Comparison of ENCODE assay signal across 10 cellular contexts in the genomic region with DNA sequence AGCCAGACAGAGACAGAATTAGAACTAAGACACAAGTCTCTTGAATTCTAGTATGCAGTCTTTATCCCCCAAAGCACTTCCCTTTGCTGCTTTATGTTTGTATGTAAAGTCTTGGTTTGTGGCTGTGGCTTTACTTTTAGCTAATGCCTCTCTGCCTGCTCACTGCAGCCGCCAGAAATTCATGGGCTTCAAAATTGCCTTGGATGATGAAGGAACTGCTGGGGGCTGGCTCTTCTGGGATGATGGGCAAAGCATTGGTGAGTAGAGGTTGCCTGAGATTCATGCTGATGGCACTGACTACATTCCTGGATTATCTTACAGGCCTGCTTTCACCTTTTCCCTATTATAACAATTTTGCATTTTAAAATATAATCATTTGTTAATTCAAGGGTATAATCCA. TPM values are rescaled to one million over a fixed set of nuclear protein-coding genes. Genes with fewer than 3 reads are reported as not detected.
"Had no signal": no experiment of that assay in that cellular context is flagged by ENCODE, and none has a peak within 500 bp of the region (broad histone marks: within the 10 kb centered on the region; RNA-seq: fewer than 3 reads in every experiment).

No MANE protein-coding gene starts in this region.

- DNase-seq: H7, HFFc6, IMR-90, KG1 had no signal

- H3K36me3 ChIP-seq: HAP-1 had no signal

- H3K4me2 ChIP-seq: GM23338 had no signal

- H3K4me3 ChIP-seq: GM23338, HAP-1, K562 had no signal

- FAIRE-seq: H1, HTR-8/SVneo, K562 had no signal

- ATAC-seq: GM23338, HCT116, K562 had no signal

- H3K4me1 ChIP-seq: HAP-1 had no signal

- H3K9me3 ChIP-seq: HAP-1 had no signal

RNA-seq across cellular contexts. Expression of a gene that starts 10.9 kb away (rescaled TPM):
- total RNA-seq: H1, H7, HFFc6, IMR-90, K562 had no signal
- polyA plus RNA-seq: GM23338, IMR-90 had no signal
